ENCODE assay signal across 2 cellular contexts in genomic region chr1:26166719-26167281, GRCh38.
TF ChIP-seq lines count a peak whose summit lies in the region.

No MANE protein-coding gene starts in this region.

TF ChIP-seq in GM12891, 5 proteins besides CTCF, POLR2A, EP300 and RAD21:
- no peak for TF ChIP-seq POLR2AphosphoS5 (IDR thresholded peaks at IDR 0.05; ENCODE audit: low read depth, low read length)
- no peak for TF ChIP-seq SPI1 (IDR thresholded peaks at IDR 0.05; ENCODE audit: low read depth, low read length)
- TF ChIP-seq PAX5 (IDR thresholded peaks at IDR 0.05; ENCODE audit: insufficient read depth, low read length, severe bottlenecking) = no peak
- no peak for TF ChIP-seq POU2F2 (IDR thresholded peaks at IDR 0.05; ENCODE audit: low read depth, low read length)
- TF ChIP-seq TAF1 (IDR thresholded peaks at IDR 0.05; ENCODE audit: low read depth, low read length) = no peak

TF ChIP-seq in GM12878, 131 proteins besides CTCF, POLR2A, EP300 and RAD21:
- TF ChIP-seq CUX1 (IDR thresholded peaks at IDR 0.05; ENCODE audit: insufficient replicate concordance, low read depth, low read length) (no peak), MLLT1 (IDR thresholded peaks at IDR 0.05) (peak; percentile 46; the same call in 1 of the 2 replicates), NFIC (IDR thresholded peaks at IDR 0.05; ENCODE audit: low read depth, low read length) (no peak), TCF12 (IDR thresholded peaks at IDR 0.05; ENCODE audit: low read depth, low read length) (0 out of 2 replicates have a peak, but pooled peaks have one; percentile 39), RUNX3 (IDR thresholded peaks at IDR 0.05; ENCODE audit: low read length) (0 out of 2 replicates have a peak, but pooled peaks have one; percentile 13), RFX5 (IDR thresholded peaks at IDR 0.05; ENCODE audit: low read depth, low read length) (no peak), ATF7 (IDR thresholded peaks at IDR 0.05; ENCODE audit: low read depth) (peak; percentile 46; the same call in 1 of the 2 replicates), FOXK2 (IDR thresholded peaks at IDR 0.05) (0 out of 2 replicates have a peak, but pooled peaks have one; percentile 12), EGR1 (IDR thresholded peaks at IDR 0.05; ENCODE audit: borderline replicate concordance in 1 of 2, low read depth in 2 of 2, low read length in 2 of 2) (no peak), RELA (IDR thresholded peaks at IDR 0.05; ENCODE audit: borderline replicate concordance, partially characterized antibody) (no peak), MYC (IDR thresholded peaks at IDR 0.05; ENCODE audit: insufficient read depth, insufficient read length, insufficient replicate concordance, low read length, severe bottlenecking) (no peak), NBN (IDR thresholded peaks at IDR 0.05) (peak; percentile 51; the same call in 1 of the 2 replicates), MYB (IDR thresholded peaks at IDR 0.05; ENCODE audit: borderline replicate concordance, low read depth, low read length) (no peak), BHLHE40 (IDR thresholded peaks at IDR 0.05; ENCODE audit: borderline replicate concordance in 1 of 2, low read depth in 2 of 2, low read length in 1 of 2) (peak in 1 of 2 experiments; percentile 31; a peak in 1 of 4 replicates), CHD4 (IDR thresholded peaks at IDR 0.05) (no peak), IKZF2 (IDR thresholded peaks at IDR 0.05) (peak; percentile 18 to 33; a peak in 2 of 4 replicates), TBL1XR1 (IDR thresholded peaks at IDR 0.05; ENCODE audit: low read depth, low read length) (no peak), RCOR1 (conservative IDR thresholded peaks at IDR 0.05; ENCODE audit: low read depth, low read length) (no peak), IRF5 (IDR thresholded peaks at IDR 0.05; ENCODE audit: borderline replicate concordance) (peak; percentile 63; the same call in 1 of the 2 replicates), SPI1 (IDR thresholded peaks at IDR 0.05; ENCODE audit: borderline replicate concordance, insufficient read depth, low read depth, low read length) (no peak), ESRRA (IDR thresholded peaks at IDR 0.05; ENCODE audit: low read length) (no peak), ATF3 (IDR thresholded peaks at IDR 0.05; ENCODE audit: borderline replicate concordance, extremely low read depth, low read depth, low read length) (no peak), ASH2L (IDR thresholded peaks at IDR 0.05; ENCODE audit: borderline replicate concordance, low read depth) (no peak), MEF2B (IDR thresholded peaks at IDR 0.05; ENCODE audit: partially characterized antibody, poor library complexity, severe bottlenecking) (no peak), KAT2A (conservative IDR thresholded peaks at IDR 0.05; ENCODE audit: control insufficient read depth, low read depth, low read length) (no peak), NR2F1 (conservative IDR thresholded peaks at IDR 0.05) (no peak)
- TF ChIP-seq, protein P1, sequence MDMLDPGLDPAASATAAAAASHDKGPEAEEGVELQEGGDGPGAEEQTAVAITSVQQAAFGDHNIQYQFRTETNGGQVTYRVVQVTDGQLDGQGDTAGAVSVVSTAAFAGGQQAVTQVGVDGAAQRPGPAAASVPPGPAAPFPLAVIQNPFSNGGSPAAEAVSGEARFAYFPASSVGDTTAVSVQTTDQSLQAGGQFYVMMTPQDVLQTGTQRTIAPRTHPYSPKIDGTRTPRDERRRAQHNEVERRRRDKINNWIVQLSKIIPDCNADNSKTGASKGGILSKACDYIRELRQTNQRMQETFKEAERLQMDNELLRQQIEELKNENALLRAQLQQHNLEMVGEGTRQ (IDR thresholded peaks at IDR 0.05; ENCODE audit: borderline replicate concordance, low read depth, low read length) = no peak
- TF ChIP-seq, protein P2, sequence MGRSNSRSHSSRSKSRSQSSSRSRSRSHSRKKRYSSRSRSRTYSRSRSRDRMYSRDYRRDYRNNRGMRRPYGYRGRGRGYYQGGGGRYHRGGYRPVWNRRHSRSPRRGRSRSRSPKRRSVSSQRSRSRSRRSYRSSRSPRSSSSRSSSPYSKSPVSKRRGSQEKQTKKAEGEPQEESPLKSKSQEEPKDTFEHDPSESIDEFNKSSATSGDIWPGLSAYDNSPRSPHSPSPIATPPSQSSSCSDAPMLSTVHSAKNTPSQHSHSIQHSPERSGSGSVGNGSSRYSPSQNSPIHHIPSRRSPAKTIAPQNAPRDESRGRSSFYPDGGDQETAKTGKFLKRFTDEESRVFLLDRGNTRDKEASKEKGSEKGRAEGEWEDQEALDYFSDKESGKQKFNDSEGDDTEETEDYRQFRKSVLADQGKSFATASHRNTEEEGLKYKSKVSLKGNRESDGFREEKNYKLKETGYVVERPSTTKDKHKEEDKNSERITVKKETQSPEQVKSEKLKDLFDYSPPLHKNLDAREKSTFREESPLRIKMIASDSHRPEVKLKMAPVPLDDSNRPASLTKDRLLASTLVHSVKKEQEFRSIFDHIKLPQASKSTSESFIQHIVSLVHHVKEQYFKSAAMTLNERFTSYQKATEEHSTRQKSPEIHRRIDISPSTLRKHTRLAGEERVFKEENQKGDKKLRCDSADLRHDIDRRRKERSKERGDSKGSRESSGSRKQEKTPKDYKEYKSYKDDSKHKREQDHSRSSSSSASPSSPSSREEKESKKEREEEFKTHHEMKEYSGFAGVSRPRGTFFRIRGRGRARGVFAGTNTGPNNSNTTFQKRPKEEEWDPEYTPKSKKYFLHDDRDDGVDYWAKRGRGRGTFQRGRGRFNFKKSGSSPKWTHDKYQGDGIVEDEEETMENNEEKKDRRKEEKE (IDR thresholded peaks at IDR 0.05) = no peak
- TF ChIP-seq, protein P3, sequence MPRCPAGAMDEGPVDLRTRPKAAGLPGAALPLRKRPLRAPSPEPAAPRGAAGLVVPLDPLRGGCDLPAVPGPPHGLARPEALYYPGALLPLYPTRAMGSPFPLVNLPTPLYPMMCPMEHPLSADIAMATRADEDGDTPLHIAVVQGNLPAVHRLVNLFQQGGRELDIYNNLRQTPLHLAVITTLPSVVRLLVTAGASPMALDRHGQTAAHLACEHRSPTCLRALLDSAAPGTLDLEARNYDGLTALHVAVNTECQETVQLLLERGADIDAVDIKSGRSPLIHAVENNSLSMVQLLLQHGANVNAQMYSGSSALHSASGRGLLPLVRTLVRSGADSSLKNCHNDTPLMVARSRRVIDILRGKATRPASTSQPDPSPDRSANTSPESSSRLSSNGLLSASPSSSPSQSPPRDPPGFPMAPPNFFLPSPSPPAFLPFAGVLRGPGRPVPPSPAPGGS (IDR thresholded peaks at IDR 0.05; ENCODE audit: borderline replicate concordance, insufficient read depth, low read depth, low read length, poor library complexity, severe bottlenecking) = no peak
- TF ChIP-seq, protein P4, sequence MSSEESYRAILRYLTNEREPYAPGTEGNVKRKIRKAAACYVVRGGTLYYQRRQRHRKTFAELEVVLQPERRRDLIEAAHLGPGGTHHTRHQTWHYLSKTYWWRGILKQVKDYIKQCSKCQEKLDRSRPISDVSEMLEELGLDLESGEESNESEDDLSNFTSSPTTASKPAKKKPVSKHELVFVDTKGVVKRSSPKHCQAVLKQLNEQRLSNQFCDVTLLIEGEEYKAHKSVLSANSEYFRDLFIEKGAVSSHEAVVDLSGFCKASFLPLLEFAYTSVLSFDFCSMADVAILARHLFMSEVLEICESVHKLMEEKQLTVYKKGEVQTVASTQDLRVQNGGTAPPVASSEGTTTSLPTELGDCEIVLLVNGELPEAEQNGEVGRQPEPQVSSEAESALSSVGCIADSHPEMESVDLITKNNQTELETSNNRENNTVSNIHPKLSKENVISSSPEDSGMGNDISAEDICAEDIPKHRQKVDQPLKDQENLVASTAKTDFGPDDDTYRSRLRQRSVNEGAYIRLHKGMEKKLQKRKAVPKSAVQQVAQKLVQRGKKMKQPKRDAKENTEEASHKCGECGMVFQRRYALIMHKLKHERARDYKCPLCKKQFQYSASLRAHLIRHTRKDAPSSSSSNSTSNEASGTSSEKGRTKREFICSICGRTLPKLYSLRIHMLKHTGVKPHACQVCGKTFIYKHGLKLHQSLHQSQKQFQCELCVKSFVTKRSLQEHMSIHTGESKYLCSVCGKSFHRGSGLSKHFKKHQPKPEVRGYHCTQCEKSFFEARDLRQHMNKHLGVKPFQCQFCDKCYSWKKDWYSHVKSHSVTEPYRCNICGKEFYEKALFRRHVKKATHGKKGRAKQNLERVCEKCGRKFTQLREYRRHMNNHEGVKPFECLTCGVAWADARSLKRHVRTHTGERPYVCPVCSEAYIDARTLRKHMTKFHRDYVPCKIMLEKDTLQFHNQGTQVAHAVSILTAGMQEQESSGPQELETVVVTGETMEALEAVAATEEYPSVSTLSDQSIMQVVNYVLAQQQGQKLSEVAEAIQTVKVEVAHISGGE (CRISPR knock-in tag; IDR thresholded peaks at IDR 0.05) = no peak
- TF ChIP-seq, protein P5, sequence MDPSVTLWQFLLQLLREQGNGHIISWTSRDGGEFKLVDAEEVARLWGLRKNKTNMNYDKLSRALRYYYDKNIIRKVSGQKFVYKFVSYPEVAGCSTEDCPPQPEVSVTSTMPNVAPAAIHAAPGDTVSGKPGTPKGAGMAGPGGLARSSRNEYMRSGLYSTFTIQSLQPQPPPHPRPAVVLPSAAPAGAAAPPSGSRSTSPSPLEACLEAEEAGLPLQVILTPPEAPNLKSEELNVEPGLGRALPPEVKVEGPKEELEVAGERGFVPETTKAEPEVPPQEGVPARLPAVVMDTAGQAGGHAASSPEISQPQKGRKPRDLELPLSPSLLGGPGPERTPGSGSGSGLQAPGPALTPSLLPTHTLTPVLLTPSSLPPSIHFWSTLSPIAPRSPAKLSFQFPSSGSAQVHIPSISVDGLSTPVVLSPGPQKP (IDR thresholded peaks at IDR 0.05; ENCODE audit: low read depth, low read length) = no peak
